ENCODE assay signal across 26 cellular contexts in the genomic region with DNA sequence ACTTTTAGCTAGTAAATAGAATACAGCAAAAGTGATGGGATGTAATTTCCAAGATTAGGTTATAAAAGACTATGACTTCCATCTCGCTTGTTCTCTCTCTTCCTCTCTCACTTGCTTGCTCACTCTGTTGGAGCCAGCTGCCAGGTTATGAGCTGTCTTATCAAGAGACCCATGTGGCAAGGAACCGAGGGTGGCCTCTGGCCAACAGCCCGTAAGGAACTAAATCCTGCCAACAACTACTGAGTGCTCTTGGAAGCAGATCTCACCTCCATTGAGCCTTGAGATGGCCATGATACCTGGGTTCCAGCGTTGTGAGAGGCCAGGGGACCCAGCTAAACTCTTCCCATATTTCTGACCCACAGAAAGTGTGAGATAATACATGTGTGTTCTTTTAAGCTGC.
"Had no signal": no experiment of that assay in that cellular context is flagged by ENCODE, and none has a peak within 500 bp of the region (broad histone marks: within the 10 kb centered on the region; RNA-seq: fewer than 3 reads in every experiment).

No MANE protein-coding gene starts in this region.

- H3K27ac Mint-ChIP-seq: activated CD4-positive, alpha-beta T cell treated with anti-CD3 and anti-CD28 coated beads, Interleukin-2, amount 10 ng/mL, durations not matched to agents 24 days and 14 days; activated CD8-positive, alpha-beta T cell treated with anti-CD3 and anti-CD28 coated beads for 36 hours; activated naive CD4-positive, alpha-beta T cell treated with anti-CD3 and anti-CD28 coated beads, Interleukin-2, amount 50 U/mL, for 72 hours; activated T-helper 2 cell treated with anti-CD3 and anti-CD28 coated beads, Interferon-gamma antibody, Interleukin-2, Interleukin-4, amounts not matched to agents 10 μg/mL and 5 μg/mL and 100 μg/mL, durations not matched to agents 14 hours and 24 hours and 36 hours; IgD-negative memory B cell had no signal

- H3K4me3 Mint-ChIP-seq: activated CD4-positive, alpha-beta T cell treated with anti-CD3 and anti-CD28 coated beads, Interleukin-2, amount 10 ng/mL, durations not matched to agents 24 days and 14 days; activated CD8-positive, alpha-beta T cell treated with anti-CD3 and anti-CD28 coated beads for 36 hours; IgD-negative memory B cell had no signal

- H3K27ac ChIP-seq: adrenal gland, brain microvascular endothelial cell, SJCRH30, SK-N-MC had no signal

- H3K9me3 ChIP-seq: adrenal gland, SJCRH30 had no signal

- H3K36me3 Mint-ChIP-seq: IgD-negative memory B cell had no signal

- H3K4me1 Mint-ChIP-seq: activated CD4-positive, alpha-beta T cell treated with anti-CD3 and anti-CD28 coated beads, Interleukin-2, amount 10 ng/mL, durations not matched to agents 24 days and 14 days; IgD-negative memory B cell had no signal

- H3K27me3 ChIP-seq: adrenal gland, brain microvascular endothelial cell, SJCRH30 had no signal

- H3K9me3 Mint-ChIP-seq: activated CD4-positive, alpha-beta T cell treated with anti-CD3 and anti-CD28 coated beads, Interleukin-2, amount 10 ng/mL, durations not matched to agents 24 days and 14 days had no signal

- H3K27me3 Mint-ChIP-seq: activated CD4-positive, alpha-beta T cell treated with anti-CD3 and anti-CD28 coated beads, Interleukin-2, amount 10 ng/mL, durations not matched to agents 24 days and 14 days; activated CD8-positive, alpha-beta T cell treated with anti-CD3 and anti-CD28 coated beads for 36 hours had no signal

- DNase-seq: activated CD4-positive, alpha-beta T cell treated with anti-CD3 and anti-CD28 coated beads, Interleukin-2, amount 10 ng/mL, durations not matched to agents 24 days and 14 days; activated CD4-positive, alpha-beta T cell treated with anti-CD3 and anti-CD28 coated beads, Interleukin-2, amount 50 U/mL, for 4 hours; activated CD8-positive, alpha-beta T cell treated with anti-CD3 and anti-CD28 coated beads for 36 hours; activated gamma-delta T cell; activated naive CD4-positive, alpha-beta T cell treated with Interleukin-2 at 50 U/mL for 16 hours; activated T-cell treated with anti-CD3 and anti-CD28 coated beads, Interleukin-2, amount 50 U/mL, for 1 hour; adrenal gland; brain microvascular endothelial cell; Karpas-422; KBM-7; MM.1S; NCI-H1105; NCI-H1417 treated with DMSO at 0.1 percent for 48 hours; NCI-H187 treated with DMSO at 0.1 percent for 48 hours; NCI-H2081; NCI-H2171 treated with DMSO at 0.1 percent for 48 hours; NCI-H2227 treated with DMSO at 0.1 percent for 48 hours; NCI-H446 treated with DMSO at 0.1 percent for 48 hours; NCI-H524; SHP77; SJCRH30; T1000 had no signal

- H3K36me3 ChIP-seq: adrenal gland, brain microvascular endothelial cell, SJCRH30 had no signal

- H3K4me3 ChIP-seq: adrenal gland, SJCRH30, SK-N-MC had no signal

- H3K4me1 ChIP-seq: adrenal gland, SJCRH30 had no signal
